In the genomic region with DNA sequence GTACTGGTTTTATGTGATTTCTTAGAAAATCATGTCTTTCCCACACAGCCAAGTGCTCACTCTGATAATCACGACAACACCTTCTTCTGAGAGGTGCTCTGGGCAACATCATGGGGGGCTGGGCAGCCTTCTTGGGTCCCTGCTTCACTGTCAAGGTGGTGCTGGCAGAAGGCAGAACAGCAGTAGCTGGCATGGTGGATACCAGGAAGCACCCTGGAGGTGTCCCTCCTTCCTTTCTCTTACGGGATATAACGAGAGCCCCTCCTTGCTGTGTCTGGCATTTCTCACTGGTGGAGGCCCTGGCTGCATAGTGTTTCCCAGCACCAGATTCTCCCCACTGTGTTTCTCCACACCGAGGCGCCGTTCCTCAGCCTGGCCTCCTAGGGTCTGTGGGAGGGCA, we compare ENCODE assay signal across 29 cellular contexts.
"Had no signal": no experiment of that assay in that cellular context is flagged by ENCODE, and none has a peak within 500 bp of the region (broad histone marks: within the 10 kb centered on the region; RNA-seq: fewer than 3 reads in every experiment).

No MANE protein-coding gene starts in this region.

- H3K4me1 Mint-ChIP-seq: activated CD4-positive, alpha-beta T cell treated with anti-CD3 and anti-CD28 coated beads, Interleukin-2, amount 10 ng/mL, durations not matched to agents 24 days and 14 days had no signal

- H3K27me3 Mint-ChIP-seq: activated CD4-positive, alpha-beta T cell treated with anti-CD3 and anti-CD28 coated beads, Interleukin-2, amount 10 ng/mL, durations not matched to agents 24 days and 14 days had no signal

- H3K36me3 ChIP-seq: brain microvascular endothelial cell, SJCRH30 had no signal

- H3K27ac Mint-ChIP-seq: activated CD4-positive, alpha-beta T cell treated with anti-CD3 and anti-CD28 coated beads, Interleukin-2, amount 10 ng/mL, durations not matched to agents 24 days and 14 days; activated naive CD4-positive, alpha-beta T cell treated with anti-CD3 and anti-CD28 coated beads for 36 hours had no signal

- H3K4me3 Mint-ChIP-seq: activated CD4-positive, alpha-beta T cell treated with anti-CD3 and anti-CD28 coated beads, Interleukin-2, amount 10 ng/mL, durations not matched to agents 24 days and 14 days; activated naive CD4-positive, alpha-beta T cell treated with anti-CD3 and anti-CD28 coated beads for 36 hours; activated T-cell treated with anti-CD3 and anti-CD28 coated beads, Interleukin-2, amount 50 U/mL, for 4 hours; activated T-helper 1 cell treated with anti-CD3 and anti-CD28 coated beads, Interleukin-12 subunit alpha, Interleukin-12 subunit beta, Interleukin-2, Interleukin-4 antibody, amounts not matched to agents 30 ng/mL and 10 ng/mL and 1 ng/mL, durations not matched to agents 14 hours and 24 hours and 36 hours had no signal

- H3K9me3 ChIP-seq: SJCRH30 had no signal

- H3K9me3 Mint-ChIP-seq: activated CD4-positive, alpha-beta T cell treated with anti-CD3 and anti-CD28 coated beads, Interleukin-2, amount 10 ng/mL, durations not matched to agents 24 days and 14 days; activated naive CD4-positive, alpha-beta T cell treated with anti-CD3 and anti-CD28 coated beads for 36 hours; activated naive CD4-positive, alpha-beta T cell treated with anti-CD3 and anti-CD28 coated beads, Interleukin-2, amount 50 U/mL, for 72 hours; activated T-cell treated with anti-CD3 and anti-CD28 coated beads, Interleukin-2, amount 50 U/mL, for 4 hours; activated T-helper 1 cell treated with anti-CD3 and anti-CD28 coated beads, Interleukin-12 subunit alpha, Interleukin-12 subunit beta, Interleukin-2, Interleukin-4 antibody, amounts not matched to agents 30 ng/mL and 10 ng/mL and 1 ng/mL, durations not matched to agents 14 hours and 24 hours and 36 hours had no signal

- H3K4me3 ChIP-seq: SJCRH30, SK-N-MC had no signal

- H3K27me3 ChIP-seq: brain microvascular endothelial cell, SJCRH30 had no signal

- DNase-seq: activated CD4-positive, alpha-beta T cell treated with anti-CD3 and anti-CD28 coated beads for 1 hour; activated CD4-positive, alpha-beta T cell treated with anti-CD3 and anti-CD28 coated beads, Interleukin-2, amount 10 ng/mL, durations not matched to agents 24 days and 14 days; activated CD4-positive, alpha-beta T cell treated with anti-CD3 and anti-CD28 coated beads, Interleukin-2, amount 50 U/mL, for 4 hours; activated CD4-positive, CD25-positive, alpha-beta regulatory T cell; activated CD8-positive, alpha-beta memory T cell treated with anti-CD3 and anti-CD28 coated beads, Interleukin-2, amount 50 U/mL, for 4 hours; activated gamma-delta T cell treated with Interleukin-2 at 50 U/mL for 16 hours; activated naive CD4-positive, alpha-beta T cell treated with anti-CD3 and anti-CD28 coated beads for 36 hours; activated T-cell treated with anti-CD3 and anti-CD28 coated beads for 4 hours; activated T-cell treated with anti-CD3 and anti-CD28 coated beads, Interleukin-2, amount 50 U/mL, for 4 hours; anterior cingulate cortex; brain microvascular endothelial cell; central memory CD4-positive, alpha-beta T cell; Karpas-422; NCI-H1048; NCI-H1105 treated with DMSO at 0.1 percent for 48 hours; NCI-H1436; NCI-H1694; NCI-H1930; NCI-H2081 treated with DMSO at 0.1 percent for 48 hours; NCI-H226; NCI-H446 treated with DMSO at 0.1 percent for 48 hours; NCI-H524; SHP77; SJCRH30; T1000; WERI-Rb-1 had no signal

- H3K27ac ChIP-seq: brain microvascular endothelial cell, SJCRH30, SK-N-MC, WERI-Rb-1 had no signal
